16 cellular contexts compared by ENCODE assay signal in the genomic region with DNA sequence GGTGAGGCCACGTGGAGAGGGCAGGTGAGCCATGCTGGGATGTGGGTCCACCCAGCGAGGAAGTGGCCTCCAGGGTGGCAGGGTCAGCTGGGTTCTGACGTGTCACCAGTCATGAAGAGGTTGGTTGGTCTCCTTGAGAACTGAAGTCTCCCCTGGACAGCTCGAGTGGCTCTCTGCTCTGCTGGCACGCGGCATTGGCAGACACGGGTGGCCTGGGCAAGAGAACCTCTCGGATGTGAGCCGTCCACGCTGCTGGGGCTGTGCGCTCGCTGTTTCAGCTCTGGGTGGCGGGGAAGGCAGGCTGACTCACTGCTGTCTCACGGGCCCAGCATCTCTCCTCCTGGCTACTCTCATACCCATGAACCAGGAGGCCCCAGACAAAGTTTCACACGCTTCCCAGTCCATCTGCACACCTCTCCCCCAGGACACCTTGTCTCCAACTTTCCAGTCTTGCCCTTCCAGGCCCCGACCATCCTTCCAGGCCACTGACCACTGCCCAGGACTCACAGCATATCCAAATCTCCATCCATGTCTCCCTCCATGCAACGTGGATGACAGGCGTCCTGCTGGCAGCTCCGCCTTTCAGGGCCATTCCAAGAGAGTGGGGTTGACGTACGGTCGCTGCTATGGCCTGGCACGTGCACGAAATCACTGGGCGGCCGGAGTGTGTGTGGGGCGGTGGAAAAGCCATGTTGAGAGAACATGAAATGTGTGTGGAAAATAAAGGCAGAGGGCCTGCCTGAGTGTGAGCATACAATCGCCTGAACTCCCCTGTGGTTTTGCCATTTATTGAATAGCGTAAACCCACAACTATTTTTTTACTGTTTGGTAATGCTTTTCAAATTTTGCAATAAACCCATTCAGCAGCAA.
DNase-seq lines count a peak whose midpoint lies in the region; ATAC-seq and TF ChIP-seq lines count a peak whose summit lies in the region.
"Had no signal": no experiment of that assay in that cellular context is flagged by ENCODE, and none has a peak within 500 bp of the region (broad histone marks: within the 10 kb centered on the region; RNA-seq: fewer than 3 reads in every experiment).

No MANE protein-coding gene starts in this region.

- H3K4me1 ChIP-seq in IMR-90 (ENCODE audit: control insufficient read depth, insufficient read depth, low read length) (peaks cover 23% of the 10 kb centered on the region), neuronal stem cell (ENCODE audit: control insufficient read depth in 2 of 2, insufficient read depth in 1 of 2, low read depth in 1 of 2, low read length in 2 of 2) (peaks cover 0 to 12% of the 10 kb centered on the region in 2 donors), uterus (peaks cover 0 to 2% of the 10 kb centered on the region in 2 donors)

- H3K36me3 ChIP-seq in IMR-90 (ENCODE audit: control insufficient read depth, insufficient read depth, low read length) = no peaks in the 10 kb centered on the region
- no peaks in the 10 kb centered on the region for H3K36me3 ChIP-seq in neuronal stem cell (replicated peaks in 1 of 2; ENCODE audit: control insufficient read depth in 2 of 2, insufficient read depth in 2 of 2, low read length in 2 of 2)
- H3K36me3 ChIP-seq in uterus = no peaks in the 10 kb centered on the region

- TF ChIP-seq POLR2A in IMR-90 (IDR thresholded peaks at IDR 0.05; ENCODE audit: low read depth, low read length) (no peak), uterus (IDR thresholded peaks at IDR 0.05) (no peak)

- H2AK5ac ChIP-seq in IMR-90 (ENCODE audit: low read depth, low read length) (peak overlapping the region; percentile 90), neuronal stem cell (ENCODE audit: low read depth, low read length) (peak overlapping the region; percentile 57)

- peak overlapping the region; percentile 89 for H2AK9ac ChIP-seq in IMR-90 (replicated peaks; ENCODE audit: low read depth, low read length, poor library complexity)

- 57% methylated on average over 16 of the region's 29 CpGs; no CpG with 5 or more reads in 1 of the 2 experiments for WGBS in IMR-90 (ENCODE audit: extremely low coverage in 2 of 2, insufficient read length in 1 of 2), 2 experiments
- WGBS in neuronal stem cell (ENCODE audit: extremely low coverage in 2 of 2, insufficient read length in 2 of 2, insufficient replicate concordance in 1 of 2), 2 donors = no CpG with 5 or more reads among the region's 29 CpGs

- no peaks in the 10 kb centered on the region for H3K36me3 Mint-ChIP-seq in chondrocyte (ENCODE audit: low read depth)
- H3K36me3 Mint-ChIP-seq: CD4-positive, CD25-positive, alpha-beta regulatory T cell; T-cell had no signal

- H3K79me1 ChIP-seq in IMR-90 (ENCODE audit: low read depth in 1 of 2, low read length in 2 of 2) = no peaks in the 10 kb centered on the region; a peak in 1 of 4 replicates
- H3K79me1 ChIP-seq in neuronal stem cell (ENCODE audit: low read depth, low read length) = peaks cover 2% of the 10 kb centered on the region

- no peak overlapping the region for H2BK12ac ChIP-seq in neuronal stem cell (ENCODE audit: low read length)

- in situ Hi-C loops in IMR-90 (cut with MboI; ENCODE audit: low sequenced_read_pairs) = no loop called here

- peak overlapping the region; percentile 83 for H2AFZ ChIP-seq in IMR-90 (replicated peaks; ENCODE audit: low read length, poor library complexity)
- no peak overlapping the region for H2AFZ ChIP-seq in neuronal stem cell (ENCODE audit: low read length)

- peak overlapping the region; percentile 87; the same call in 1 of the 2 replicates for H3K23ac ChIP-seq in IMR-90 (ENCODE audit: low read depth, low read length)
- H3K23ac ChIP-seq in neuronal stem cell (ENCODE audit: low read depth, low read length, poor library complexity) = peak overlapping the region; percentile 53

- H4K20me1 ChIP-seq in IMR-90 (ENCODE audit: insufficient read depth, low read length) = no peaks in the 10 kb centered on the region

- H3K9me3 ChIP-seq in IMR-90 (ENCODE audit: control insufficient read depth, insufficient read depth, low read length) = peaks cover 5% of the 10 kb centered on the region; the same call in 1 of the 2 replicates
- peaks cover 2 to 4% of the 10 kb centered on the region in 2 donors for H3K9me3 ChIP-seq in neuronal stem cell (replicated peaks in 1 of 2; ENCODE audit: control insufficient read depth in 2 of 2, insufficient read depth in 1 of 2, low read depth in 1 of 2, low read length in 2 of 2)
- no peaks in the 10 kb centered on the region for H3K9me3 ChIP-seq in uterus

- CTCF ChIA-PET in IMR-90 (lab: Yijun Ruan, JAX) = interaction anchor here (1.1 kb wide), 1 partner anchor 23 kb away, joined by 3 read pairs; no protein-coding TSS in a partner anchor

- H3K4me2 ChIP-seq in IMR-90 (ENCODE audit: low read depth, low read length) (peak overlapping the region; percentile 43), neuronal stem cell (ENCODE audit: insufficient read depth, low read length, poor library complexity, severe bottlenecking) (no peak overlapping the region)

- H3K4me1 Mint-ChIP-seq in chondrocyte (ENCODE audit: low read depth) = peaks cover 21% of the 10 kb centered on the region
- H3K4me1 Mint-ChIP-seq: activated CD4-positive, alpha-beta T cell treated with anti-CD3 and anti-CD28 coated beads, Interleukin-2, amount 10 ng/mL, durations not matched to agents 24 days and 14 days; CD4-positive, CD25-positive, alpha-beta regulatory T cell; T-cell had no signal

- intact Hi-C loops in IMR-90 (cut with micrococcal nuclease) = no loop called here
- intact Hi-C loops in uterus (cut with DNase I; ENCODE audit: low total_unique reads) = no loop called here

- H3K18ac ChIP-seq in IMR-90 (ENCODE audit: low read depth, low read length) = peak overlapping the region; percentile 68
- H3K18ac ChIP-seq in neuronal stem cell (ENCODE audit: low read length) = peak overlapping the region; percentile 2

- peak overlapping the region; percentile 89 for H3K4ac ChIP-seq in IMR-90 (ENCODE audit: low read depth, low read length)
- no peak overlapping the region for H3K4ac ChIP-seq in neuronal stem cell (ENCODE audit: low read length)

- POLR2A ChIA-PET in IMR-90 (lab: Charles Lee; ENCODE audit: unreplicated experiment) = no interaction called here

- peak overlapping the region; percentile 51 for H3K4me3 ChIP-seq in AG10803 (ENCODE audit: low read length)
- no peak overlapping the region for H3K4me3 ChIP-seq in IMR-90 (ENCODE audit: insufficient read depth, low read depth, low read length)
- no peak overlapping the region for H3K4me3 ChIP-seq in neuronal stem cell (ENCODE audit: low read length in 2 of 2)
- H3K4me3 ChIP-seq in uterus = no peak overlapping the region

- peak overlapping the region; percentile 68 for H4K5ac ChIP-seq in IMR-90 (ENCODE audit: low read depth, low read length)

- H4K8ac ChIP-seq in IMR-90 (ENCODE audit: low read depth in 2 of 2, low read length in 2 of 2) (peak overlapping the region; percentile 40 to 89; a peak in 3 of 4 replicates), neuronal stem cell (ENCODE audit: low read depth, low read length) (no peak overlapping the region)

- no peak overlapping the region for H3K56ac ChIP-seq in IMR-90 (ENCODE audit: extremely low read depth, insufficient read depth, low read length)

- peak; percentile 94 for DNase-seq in AG10803 (ENCODE audit: low read depth)
- peak; percentile 74 for DNase-seq in IMR-90
- DNase-seq in chondrocyte (ENCODE audit: low spot score) = no peak
- no peak for DNase-seq in neuronal stem cell (ENCODE audit: low spot score)
- DNase-seq in stimulated activated CD8-positive, alpha-beta memory T cell treated with anti-CD3 and anti-CD28 coated beads, Interleukin-4, amount 100 ng/mL, for 48 hours = no peak
- no peak for DNase-seq in uterus
- DNase-seq in GDM1 (lab: John Stamatoyannopoulos, UW) = no peak
- DNase-seq: activated CD4-positive, alpha-beta T cell treated with anti-CD3 and anti-CD28 coated beads, Interleukin-2, amount 10 ng/mL, durations not matched to agents 24 days and 14 days; activated T-cell treated with anti-CD3 and anti-CD28 coated beads, Interleukin-2, amount 50 U/mL, for 72 hours; amygdala; CD4-positive, CD25-positive, alpha-beta regulatory T cell; effector CD4-positive, alpha-beta T cell; NCI-H2171 treated with DMSO at 0.1 percent for 48 hours; stimulated activated naive CD8-positive, alpha-beta T cell treated with anti-CD3 and anti-CD28 coated beads, Interleukin-15, Interleukin-2, amounts not matched to agents 100 U/mL and 50 U/mL, for 24 hours; T-cell had no signal

- H3K27ac Mint-ChIP-seq in chondrocyte (ENCODE audit: unreplicated experiment) = peak overlapping the region; percentile 30
- H3K27ac Mint-ChIP-seq: activated CD4-positive, alpha-beta T cell treated with anti-CD3 and anti-CD28 coated beads, Interleukin-2, amount 10 ng/mL, durations not matched to agents 24 days and 14 days; activated T-cell treated with anti-CD3 and anti-CD28 coated beads, Interleukin-2, amount 50 U/mL, for 72 hours; CD4-positive, CD25-positive, alpha-beta regulatory T cell; T-cell had no signal

- no TSS peak for BruUV-seq in IMR-90 (replicated peaks; lab: Mats Ljungman, UMichigan)

- H2BK5ac ChIP-seq in IMR-90 (ENCODE audit: low read depth, low read length, poor library complexity, severe bottlenecking) = peak overlapping the region; percentile 80
- no peak overlapping the region for H2BK5ac ChIP-seq in neuronal stem cell (ENCODE audit: low read length)

- peaks cover 8% of the 10 kb centered on the region for H3K9me1 ChIP-seq in IMR-90 (ENCODE audit: insufficient read depth, low read length)

- TF ChIP-seq CTCF in AG10803 (conservative IDR thresholded peaks at IDR 0.05; ENCODE audit: low read length) (no peak; the same call in 1 of the 2 replicates), IMR-90 (conservative IDR thresholded peaks at IDR 0.05; ENCODE audit: low read depth, low read length) (no peak), chondrocyte (IDR thresholded peaks at IDR 0.05) (no peak), uterus (IDR thresholded peaks at IDR 0.05) (no peak)

- dilution Hi-C loops in IMR-90 (cut with HindIII; ENCODE audit: low sequenced_read_pairs, unreplicated experiment) = no loop called here

- H2BK15ac ChIP-seq in IMR-90 (ENCODE audit: low read depth, low read length) = peak overlapping the region; percentile 98; the same call in 2 of the 3 replicates
- no peak overlapping the region for H2BK15ac ChIP-seq in neuronal stem cell (ENCODE audit: low read length)

- peak overlapping the region; percentile 84 for H2BK20ac ChIP-seq in IMR-90 (ENCODE audit: low read depth, low read length)

- H3K4me3 Mint-ChIP-seq in chondrocyte (ENCODE audit: unreplicated experiment) = no peak overlapping the region
- H3K4me3 Mint-ChIP-seq: activated CD4-positive, alpha-beta T cell treated with anti-CD3 and anti-CD28 coated beads, Interleukin-2, amount 10 ng/mL, durations not matched to agents 24 days and 14 days; activated T-cell treated with anti-CD3 and anti-CD28 coated beads, Interleukin-2, amount 50 U/mL, for 72 hours; CD4-positive, CD25-positive, alpha-beta regulatory T cell; T-cell had no signal

- no peaks in the 10 kb centered on the region for H3K27me3 Mint-ChIP-seq in chondrocyte (ENCODE audit: low read depth)

- H4K91ac ChIP-seq in IMR-90 (ENCODE audit: insufficient read depth, low read depth, low read length) = peak overlapping the region; percentile 93
- H4K91ac ChIP-seq in neuronal stem cell (ENCODE audit: low read depth, low read length, poor library complexity) = no peak overlapping the region

- H3K14ac ChIP-seq in IMR-90 (replicated peaks; ENCODE audit: low read depth, low read length) = peak overlapping the region; percentile 69
- peak overlapping the region; percentile 90 for H3K14ac ChIP-seq in neuronal stem cell (ENCODE audit: low read length)

- H3K9ac ChIP-seq in IMR-90 (ENCODE audit: low read depth, low read length) = 0 out of 2 replicates have a peak overlapping the region, but pooled peaks have one; percentile 2
- H3K9ac ChIP-seq in neuronal stem cell (ENCODE audit: low read depth, low read length, poor library complexity) = peak overlapping the region; percentile 5

- H3K27ac ChIP-seq in IMR-90 (ENCODE audit: insufficient read depth, low read length) (peak overlapping the region; percentile 27), neuronal stem cell (replicated peaks; ENCODE audit: low read length) (no peak overlapping the region), uterus (no peak overlapping the region)

- ATAC-seq in IMR-90 (ENCODE audit: low read depth) (peak; percentile 33), GM18858 (IDR thresholded peaks at IDR 0.05; ENCODE audit: unreplicated experiment) (no peak)
- ATAC-seq: activated T-cell treated with anti-CD3 and anti-CD28 coated beads, Interleukin-2, amount 50 U/mL, for 72 hours; stimulated activated naive CD8-positive, alpha-beta T cell treated with anti-CD3 and anti-CD28 coated beads, Interleukin-15, Interleukin-2, amounts not matched to agents 100 U/mL and 50 U/mL, for 24 hours; T-cell had no signal

- peak overlapping the region; percentile 92 for H2BK120ac ChIP-seq in IMR-90 (ENCODE audit: low read depth, low read length)
- H2BK120ac ChIP-seq in neuronal stem cell (ENCODE audit: low read depth, low read length) = no peak overlapping the region

- no peak; the same call in 1 of the 2 replicates for TF ChIP-seq RAD21 in IMR-90 (IDR thresholded peaks at IDR 0.05; ENCODE audit: low read length)

- H3K27me3 ChIP-seq in IMR-90 (ENCODE audit: control insufficient read depth, insufficient read depth, low read length) (no peaks in the 10 kb centered on the region), neuronal stem cell (ENCODE audit: control insufficient read depth in 3 of 3, insufficient read depth in 3 of 3, low read depth in 1 of 3, low read length in 3 of 3) (peaks cover 2 to 12% (median 3%) of the 10 kb centered on the region in 3 experiments), uterus (peaks cover 0 to 4% of the 10 kb centered on the region in 2 donors)

- no peaks in the 10 kb centered on the region for H3K9me3 Mint-ChIP-seq in chondrocyte (ENCODE audit: low read depth)
- H3K9me3 Mint-ChIP-seq: activated CD4-positive, alpha-beta T cell treated with anti-CD3 and anti-CD28 coated beads, Interleukin-2, amount 10 ng/mL, durations not matched to agents 24 days and 14 days; activated T-cell treated with anti-CD3 and anti-CD28 coated beads, Interleukin-2, amount 50 U/mL, for 72 hours; CD4-positive, CD25-positive, alpha-beta regulatory T cell; T-cell had no signal

Comparison
In these comparisons a context has a peak if more than half of its experiments do, and no peak if none do; other contexts are left out.
1. DNase-seq: peak in AG10803 (single experiment) and IMR-90 (single experiment); none in chondrocyte (single experiment), neuronal stem cell (single experiment), stimulated activated CD8-positive, alpha-beta memory T cell treated with anti-CD3 and anti-CD28 coated beads, Interleukin-4, amount 100 ng/mL, for 48 hours (single experiment), uterus (0 of 2) and GDM1 (single experiment).